ENCODE assay signal across 25 cellular contexts in genomic region chr15:59550520-59550919, GRCh38.
DNase-seq lines count a peak whose midpoint lies in the region; ATAC-seq and TF ChIP-seq lines count a peak whose summit lies in the region.
"Had no signal": no experiment of that assay in that cellular context is flagged by ENCODE, and none has a peak within 500 bp of the region (broad histone marks: within the 10 kb centered on the region; RNA-seq: fewer than 3 reads in every experiment).

No MANE protein-coding gene starts in this region.

- no peak overlapping the region for H2AK5ac ChIP-seq in mesendoderm (ENCODE audit: low read length)

- no peak overlapping the region for H3K4me3 Mint-ChIP-seq in naive thymus-derived CD8-positive, alpha-beta T cell
- H3K4me3 Mint-ChIP-seq: activated B cell treated with CpG ODN at 0.5 μM for 24 hours; activated naive CD8-positive, alpha-beta T cell treated with anti-CD3 and anti-CD28 coated beads for 36 hours; memory B cell; stimulated activated effector memory CD8-positive, alpha-beta T cell treated with anti-CD3 and anti-CD28 coated beads, Interleukin-12 subunit alpha, Interleukin-12 subunit beta, amount 100 ng/mL, for 72 hours had no signal

- no peak overlapping the region for H3K9ac ChIP-seq in mesendoderm (ENCODE audit: low read length)
- H3K9ac ChIP-seq: BLaER1 treated with 17β-estradiol and CSF1 and Interleukin-3, amounts not matched to agents 10 nM and 100 nM had no signal

- H3K27ac Mint-ChIP-seq in naive thymus-derived CD8-positive, alpha-beta T cell, result no peak overlapping the region
- H3K27ac Mint-ChIP-seq: activated B cell treated with CpG ODN at 0.5 μM for 24 hours; activated naive CD8-positive, alpha-beta T cell treated with anti-CD3 and anti-CD28 coated beads for 36 hours; activated T-helper 2 cell treated with anti-CD3 and anti-CD28 coated beads, Interferon-gamma antibody, Interleukin-2, Interleukin-4, amounts not matched to agents 10 μg/mL and 5 μg/mL and 100 μg/mL, durations not matched to agents 14 hours and 24 hours and 36 hours; memory B cell; stimulated activated effector memory CD8-positive, alpha-beta T cell treated with anti-CD3 and anti-CD28 coated beads, Interleukin-12 subunit alpha, Interleukin-12 subunit beta, amount 100 ng/mL, for 72 hours had no signal

- peaks cover 8% of the 10 kb centered on the region for H3K4me1 ChIP-seq in mesendoderm (ENCODE audit: control insufficient read depth, low read depth, low read length)
- H3K4me1 ChIP-seq: ascending aorta, uterus had no signal

- H3K4me3 ChIP-seq in HL-60 (replicated peaks; ENCODE audit: insufficient read depth, low read length), result no peak overlapping the region
- H3K4me3 ChIP-seq in mesendoderm (ENCODE audit: low read length), result no peak overlapping the region
- H3K4me3 ChIP-seq: ascending aorta; BLaER1 treated with 17β-estradiol and CSF1 and Interleukin-3, amounts not matched to agents 10 nM and 100 nM; smooth muscle cell; uterus had no signal

- H3K4ac ChIP-seq in mesendoderm (ENCODE audit: low read depth, low read length), result no peak overlapping the region

- peak overlapping the region; percentile 65 for H2BK15ac ChIP-seq in mesendoderm (replicated peaks; ENCODE audit: low read depth)

- no peak overlapping the region for H3K56ac ChIP-seq in mesendoderm (ENCODE audit: low read length)

- H3K79me1 ChIP-seq in mesendoderm (ENCODE audit: low read length), result no peaks in the 10 kb centered on the region

- ATAC-seq in HG03571 (IDR thresholded peaks at IDR 0.05; ENCODE audit: unreplicated experiment), result no peak
- ATAC-seq in naive thymus-derived CD8-positive, alpha-beta T cell, result no peak
- ATAC-seq: SK-N-SH treated with all-trans-retinoic acid at 6 μM for 48 hours; stimulated activated effector memory CD8-positive, alpha-beta T cell treated with anti-CD3 and anti-CD28 coated beads, Interleukin-12 subunit alpha, Interleukin-12 subunit beta, amount 100 ng/mL, for 72 hours had no signal

- H2BK120ac ChIP-seq in mesendoderm (ENCODE audit: low read depth, low read length), result no peak overlapping the region

- H3K4me2 ChIP-seq in mesendoderm (ENCODE audit: low read length), result no peak overlapping the region
- H3K4me2 ChIP-seq: smooth muscle cell had no signal

- no peak overlapping the region for H4K5ac ChIP-seq in mesendoderm (ENCODE audit: low read length)

- POLR2A ChIA-PET in naive thymus-derived CD8-positive, alpha-beta T cell (lab: Charles Lee), result no interaction called here

- no peaks in the 10 kb centered on the region for H3K36me3 ChIP-seq in mesendoderm (ENCODE audit: control insufficient read depth, insufficient read depth, low read length)
- H3K36me3 ChIP-seq: ascending aorta; BLaER1 treated with 17β-estradiol and CSF1 and Interleukin-3, amounts not matched to agents 10 nM and 100 nM; uterus had no signal

- no peak for TF ChIP-seq CTCF in HL-60 (IDR thresholded peaks at IDR 0.05; ENCODE audit: insufficient read depth, low read length)

- H3K27me3 Mint-ChIP-seq in naive thymus-derived CD8-positive, alpha-beta T cell, result peaks cover 0 to 5% (median 3%) of the 10 kb centered on the region in 5 donors
- H3K27me3 Mint-ChIP-seq: activated B cell treated with CpG ODN at 0.5 μM for 24 hours; activated naive CD8-positive, alpha-beta T cell treated with anti-CD3 and anti-CD28 coated beads for 36 hours; memory B cell had no signal

- H3K4me1 Mint-ChIP-seq in naive thymus-derived CD8-positive, alpha-beta T cell, result peaks cover 0 to 2% (median 0%) of the 10 kb centered on the region in 4 donors
- H3K4me1 Mint-ChIP-seq: activated B cell treated with CpG ODN at 0.5 μM for 24 hours; activated naive CD8-positive, alpha-beta T cell treated with anti-CD3 and anti-CD28 coated beads for 36 hours; stimulated activated effector memory CD8-positive, alpha-beta T cell treated with anti-CD3 and anti-CD28 coated beads, Interleukin-12 subunit alpha, Interleukin-12 subunit beta, amount 100 ng/mL, for 72 hours had no signal

- H3K9me3 Mint-ChIP-seq in naive thymus-derived CD8-positive, alpha-beta T cell, result no peaks in the 10 kb centered on the region
- H3K9me3 Mint-ChIP-seq: activated B cell treated with CpG ODN at 0.5 μM for 24 hours; activated naive CD8-positive, alpha-beta T cell treated with anti-CD3 and anti-CD28 coated beads for 36 hours; activated T-helper 2 cell treated with anti-CD3 and anti-CD28 coated beads, Interferon-gamma antibody, Interleukin-2, Interleukin-4, amounts not matched to agents 10 μg/mL and 5 μg/mL and 100 μg/mL, durations not matched to agents 14 hours and 24 hours and 36 hours; memory B cell; stimulated activated effector memory CD8-positive, alpha-beta T cell treated with anti-CD3 and anti-CD28 coated beads, Interleukin-12 subunit alpha, Interleukin-12 subunit beta, amount 100 ng/mL, for 72 hours had no signal

- DNase-seq in Ammon's horn (ENCODE audit: low spot score) (peak; percentile 14), HL-60 (ENCODE audit: low read depth in 1 of 2, low spot score in 1 of 2) (peak in 1 of 2 experiments; percentile 58), SKM-1 treated with dmso at 0.1 percent for 144 hours (lab: John Stamatoyannopoulos, UW; ENCODE audit: unreplicated experiment) (peak; percentile 29), mesendoderm (no peak), NCI-H2227 treated with DMSO at 0.1 percent for 48 hours (lab: John Stamatoyannopoulos, UW) (no peak), COLO668 (lab: John Stamatoyannopoulos, UW; ENCODE audit: unreplicated experiment) (no peak)
- DNase-seq in naive thymus-derived CD8-positive, alpha-beta T cell, result no peak
- DNase-seq: activated B cell treated with CpG ODN at 0.5 μM for 24 hours; activated CD4-positive, alpha-beta T cell treated with anti-CD3 and anti-CD28 coated beads, Interleukin-2, amount 50 U/mL, for 4 hours; activated CD8-positive, alpha-beta memory T cell treated with anti-CD3 and anti-CD28 coated beads, Interleukin-2, amount 50 U/mL, for 48 hours; activated naive CD8-positive, alpha-beta T cell treated with anti-CD3 and anti-CD28 coated beads for 36 hours; caudate nucleus; HCEC 1CT; NCI-H446 treated with DMSO at 0.1 percent for 48 hours; nucleus accumbens; stimulated activated CD4-positive, alpha-beta T cell treated with anti-CD3 and anti-CD28 coated beads, Interleukin-2, amount 100 ng/mL, for 24 hours; uterus had no signal

- H3K18ac ChIP-seq in mesendoderm (ENCODE audit: low read length), result no peak overlapping the region

- no peaks in the 10 kb centered on the region for H3K79me2 ChIP-seq in mesendoderm (ENCODE audit: control insufficient read depth, insufficient read depth, low read length)

- H2BK5ac ChIP-seq in mesendoderm (ENCODE audit: low read length), result no peak overlapping the region

- no peak overlapping the region for H3K23ac ChIP-seq in mesendoderm (ENCODE audit: low read length)

- H4K8ac ChIP-seq in mesendoderm (ENCODE audit: low read depth, low read length), result no peak overlapping the region

- H3K36me3 Mint-ChIP-seq in naive thymus-derived CD8-positive, alpha-beta T cell, result no peaks in the 10 kb centered on the region
- H3K36me3 Mint-ChIP-seq: activated naive CD8-positive, alpha-beta T cell treated with anti-CD3 and anti-CD28 coated beads for 36 hours; memory B cell; stimulated activated effector memory CD8-positive, alpha-beta T cell treated with anti-CD3 and anti-CD28 coated beads, Interleukin-12 subunit alpha, Interleukin-12 subunit beta, amount 100 ng/mL, for 72 hours had no signal

- no CpG with 5 or more reads among the region's 1 CpG for WGBS in mesendoderm (ENCODE audit: extremely low coverage, insufficient coverage, low lambda C conversion rate)

- H3K27ac ChIP-seq in HL-60 (replicated peaks), result 0 out of 2 replicates have a peak overlapping the region, but pooled peaks have one; percentile 5
- no peak overlapping the region for H3K27ac ChIP-seq in mesendoderm (ENCODE audit: low read depth, low read length)
- H3K27ac ChIP-seq: ascending aorta, uterus had no signal

- H3K27me3 ChIP-seq in HL-60 (ENCODE audit: insufficient read depth, poor library complexity, severe bottlenecking), result no peaks in the 10 kb centered on the region
- H3K27me3 ChIP-seq in mesendoderm (ENCODE audit: insufficient read depth, low read length, poor library complexity), result no peaks in the 10 kb centered on the region
- H3K27me3 ChIP-seq: ascending aorta; BLaER1 treated with 17β-estradiol and CSF1 and Interleukin-3, amounts not matched to agents 10 nM and 100 nM; uterus had no signal

Comparison
In these comparisons a context has a peak if more than half of its experiments do, and no peak if none do; other contexts are left out.
1. DNase-seq: peak in Ammon's horn (single experiment) and SKM-1 treated with dmso at 0.1 percent for 144 hours (single experiment); none in mesendoderm (single experiment), NCI-H2227 treated with DMSO at 0.1 percent for 48 hours (single experiment), COLO668 (single experiment) and naive thymus-derived CD8-positive, alpha-beta T cell (0 of 10).